Comparison of ENCODE assay signal across 1 cellular context in the genomic region with DNA sequence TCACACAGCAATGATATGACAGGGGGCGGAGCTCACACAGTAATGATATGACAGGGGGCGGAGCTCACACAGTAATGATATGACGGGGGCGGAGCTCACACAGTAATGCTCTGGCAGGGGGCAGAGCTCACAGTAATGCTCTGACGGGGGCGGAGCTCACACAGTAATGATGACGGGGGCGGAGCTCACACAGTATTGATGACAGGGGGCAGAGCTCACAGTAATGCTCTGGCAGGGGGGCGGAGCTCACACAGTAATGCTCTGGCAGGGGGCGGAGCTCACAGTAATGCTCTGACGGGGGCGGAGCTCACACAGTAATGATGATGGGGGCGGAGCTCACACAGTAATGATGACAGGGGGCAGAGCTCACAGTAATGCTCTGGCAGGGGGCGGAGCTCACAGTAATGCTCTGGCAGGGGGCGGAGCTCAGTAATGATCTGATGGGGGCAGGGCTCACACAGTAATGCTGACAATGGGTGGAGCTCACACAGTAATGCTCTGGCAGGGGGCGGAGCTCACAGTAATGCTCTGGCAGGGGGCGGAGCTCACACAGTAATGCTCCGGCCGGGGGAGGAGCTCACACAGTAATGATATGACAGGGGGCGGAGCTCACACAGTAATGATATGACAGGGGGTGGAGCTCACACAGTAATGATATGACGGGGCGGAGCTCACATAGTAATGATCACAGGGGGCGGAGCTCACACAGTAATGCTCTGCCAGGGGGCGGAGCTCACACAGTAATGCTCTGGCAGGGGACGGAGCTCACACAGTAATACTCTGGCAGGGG.
TF ChIP-seq lines count a peak whose summit lies in the region.

No MANE protein-coding gene starts in this region.

TF ChIP-seq in K562, 482 proteins besides CTCF, POLR2A, EP300 and RAD21:
- TF ChIP-seq, protein P1, sequence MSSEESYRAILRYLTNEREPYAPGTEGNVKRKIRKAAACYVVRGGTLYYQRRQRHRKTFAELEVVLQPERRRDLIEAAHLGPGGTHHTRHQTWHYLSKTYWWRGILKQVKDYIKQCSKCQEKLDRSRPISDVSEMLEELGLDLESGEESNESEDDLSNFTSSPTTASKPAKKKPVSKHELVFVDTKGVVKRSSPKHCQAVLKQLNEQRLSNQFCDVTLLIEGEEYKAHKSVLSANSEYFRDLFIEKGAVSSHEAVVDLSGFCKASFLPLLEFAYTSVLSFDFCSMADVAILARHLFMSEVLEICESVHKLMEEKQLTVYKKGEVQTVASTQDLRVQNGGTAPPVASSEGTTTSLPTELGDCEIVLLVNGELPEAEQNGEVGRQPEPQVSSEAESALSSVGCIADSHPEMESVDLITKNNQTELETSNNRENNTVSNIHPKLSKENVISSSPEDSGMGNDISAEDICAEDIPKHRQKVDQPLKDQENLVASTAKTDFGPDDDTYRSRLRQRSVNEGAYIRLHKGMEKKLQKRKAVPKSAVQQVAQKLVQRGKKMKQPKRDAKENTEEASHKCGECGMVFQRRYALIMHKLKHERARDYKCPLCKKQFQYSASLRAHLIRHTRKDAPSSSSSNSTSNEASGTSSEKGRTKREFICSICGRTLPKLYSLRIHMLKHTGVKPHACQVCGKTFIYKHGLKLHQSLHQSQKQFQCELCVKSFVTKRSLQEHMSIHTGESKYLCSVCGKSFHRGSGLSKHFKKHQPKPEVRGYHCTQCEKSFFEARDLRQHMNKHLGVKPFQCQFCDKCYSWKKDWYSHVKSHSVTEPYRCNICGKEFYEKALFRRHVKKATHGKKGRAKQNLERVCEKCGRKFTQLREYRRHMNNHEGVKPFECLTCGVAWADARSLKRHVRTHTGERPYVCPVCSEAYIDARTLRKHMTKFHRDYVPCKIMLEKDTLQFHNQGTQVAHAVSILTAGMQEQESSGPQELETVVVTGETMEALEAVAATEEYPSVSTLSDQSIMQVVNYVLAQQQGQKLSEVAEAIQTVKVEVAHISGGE (CRISPR knock-in tag; IDR thresholded peaks at IDR 0.05) = peak in 1 of 3 experiments; percentile 60; a peak in 1 of 6 replicates
- TF ChIP-seq SMAD4 (CRISPR knock-in tag; conservative IDR thresholded peaks at IDR 0.05) (peak; percentile 43), EGR1 (conservative IDR thresholded peaks at IDR 0.05) (peak; percentile 37), ZKSCAN8 (CRISPR knock-in tag; IDR thresholded peaks at IDR 0.05) (peak; percentile 79; the same call in 1 of the 2 replicates), POLR2G (IDR thresholded peaks at IDR 0.05; ENCODE audit: low read depth, low read length) (0 out of 2 replicates have a peak, but pooled peaks have one; percentile 19), POLR2AphosphoS2 (IDR thresholded peaks at IDR 0.05; ENCODE audit: low read length) (0 out of 2 replicates have a peak, but pooled peaks have one; percentile 49), ZNF584 (CRISPR knock-in tag; IDR thresholded peaks at IDR 0.05; ENCODE audit: low read depth) (peak; percentile 68; the same call in 1 of the 2 replicates), ZNF589 (CRISPR knock-in tag; IDR thresholded peaks at IDR 0.05; ENCODE audit: low read depth) (0 out of 2 replicates have a peak, but pooled peaks have one; percentile 24), MTA3 (IDR thresholded peaks at IDR 0.05; ENCODE audit: borderline replicate concordance) (peak; percentile 80), HDAC8 (tag; IDR thresholded peaks at IDR 0.05) (peak; percentile 77; the same call in 1 of the 2 replicates), DMBX1 (CRISPR knock-in tag; IDR thresholded peaks at IDR 0.05; ENCODE audit: borderline replicate concordance) (peak; percentile 62; the same call in 1 of the 2 replicates), CREM (IDR thresholded peaks at IDR 0.05; ENCODE audit: low read depth) (peak; percentile 10; the same call in 1 of the 2 replicates), CXXC5 (CRISPR knock-in tag; IDR thresholded peaks at IDR 0.05) (0 out of 2 replicates have a peak, but pooled peaks have one; percentile 32)
- TF ChIP-seq, protein P2, sequence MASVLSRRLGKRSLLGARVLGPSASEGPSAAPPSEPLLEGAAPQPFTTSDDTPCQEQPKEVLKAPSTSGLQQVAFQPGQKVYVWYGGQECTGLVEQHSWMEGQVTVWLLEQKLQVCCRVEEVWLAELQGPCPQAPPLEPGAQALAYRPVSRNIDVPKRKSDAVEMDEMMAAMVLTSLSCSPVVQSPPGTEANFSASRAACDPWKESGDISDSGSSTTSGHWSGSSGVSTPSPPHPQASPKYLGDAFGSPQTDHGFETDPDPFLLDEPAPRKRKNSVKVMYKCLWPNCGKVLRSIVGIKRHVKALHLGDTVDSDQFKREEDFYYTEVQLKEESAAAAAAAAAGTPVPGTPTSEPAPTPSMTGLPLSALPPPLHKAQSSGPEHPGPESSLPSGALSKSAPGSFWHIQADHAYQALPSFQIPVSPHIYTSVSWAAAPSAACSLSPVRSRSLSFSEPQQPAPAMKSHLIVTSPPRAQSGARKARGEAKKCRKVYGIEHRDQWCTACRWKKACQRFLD (CRISPR knock-in tag; IDR thresholded peaks at IDR 0.05) = peak; percentile 77; the same call in 1 of the 2 replicates
- TF ChIP-seq, protein P3, sequence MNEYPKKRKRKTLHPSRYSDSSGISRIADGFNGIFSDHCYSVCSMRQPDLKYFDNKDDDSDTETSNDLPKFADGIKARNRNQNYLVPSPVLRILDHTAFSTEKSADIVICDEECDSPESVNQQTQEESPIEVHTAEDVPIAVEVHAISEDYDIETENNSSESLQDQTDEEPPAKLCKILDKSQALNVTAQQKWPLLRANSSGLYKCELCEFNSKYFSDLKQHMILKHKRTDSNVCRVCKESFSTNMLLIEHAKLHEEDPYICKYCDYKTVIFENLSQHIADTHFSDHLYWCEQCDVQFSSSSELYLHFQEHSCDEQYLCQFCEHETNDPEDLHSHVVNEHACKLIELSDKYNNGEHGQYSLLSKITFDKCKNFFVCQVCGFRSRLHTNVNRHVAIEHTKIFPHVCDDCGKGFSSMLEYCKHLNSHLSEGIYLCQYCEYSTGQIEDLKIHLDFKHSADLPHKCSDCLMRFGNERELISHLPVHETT (CRISPR knock-in tag; conservative IDR thresholded peaks at IDR 0.05 in 1 of 2, IDR thresholded peaks at IDR 0.05 in 1 of 2) = peak in 1 of 2 experiments; percentile 61; a peak in 1 of 4 replicates
- TF ChIP-seq, protein P4, sequence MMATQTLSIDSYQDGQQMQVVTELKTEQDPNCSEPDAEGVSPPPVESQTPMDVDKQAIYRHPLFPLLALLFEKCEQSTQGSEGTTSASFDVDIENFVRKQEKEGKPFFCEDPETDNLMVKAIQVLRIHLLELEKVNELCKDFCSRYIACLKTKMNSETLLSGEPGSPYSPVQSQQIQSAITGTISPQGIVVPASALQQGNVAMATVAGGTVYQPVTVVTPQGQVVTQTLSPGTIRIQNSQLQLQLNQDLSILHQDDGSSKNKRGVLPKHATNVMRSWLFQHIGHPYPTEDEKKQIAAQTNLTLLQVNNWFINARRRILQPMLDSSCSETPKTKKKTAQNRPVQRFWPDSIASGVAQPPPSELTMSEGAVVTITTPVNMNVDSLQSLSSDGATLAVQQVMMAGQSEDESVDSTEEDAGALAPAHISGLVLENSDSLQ (IDR thresholded peaks at IDR 0.05) = peak; percentile 84
